9 cellular contexts compared by ENCODE assay signal in the genomic region with DNA sequence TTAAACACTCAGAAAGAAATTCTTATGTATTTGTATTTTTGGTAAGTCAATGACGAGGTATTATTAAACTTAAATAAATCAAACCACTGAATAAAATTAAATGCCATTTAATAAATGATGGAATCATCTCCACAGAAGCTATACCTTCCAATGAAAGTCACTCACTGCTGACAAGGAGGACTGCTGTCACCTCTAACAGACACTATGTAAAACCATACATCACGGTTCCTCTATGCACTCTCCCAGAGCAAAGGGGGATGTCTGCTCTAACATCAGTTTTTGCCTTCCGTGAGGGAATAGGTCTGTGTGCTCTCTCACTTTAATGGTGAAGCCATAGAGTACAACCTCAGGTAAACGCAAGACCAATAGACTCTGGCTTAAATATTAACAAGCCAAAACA.
DNase-seq lines count a peak whose midpoint lies in the region; ATAC-seq, FAIRE-seq and TF ChIP-seq lines count a peak whose summit lies in the region.
"Had no signal": no experiment of that assay in that cellular context is flagged by ENCODE, and none has a peak within 500 bp of the region (broad histone marks: within the 10 kb centered on the region; RNA-seq: fewer than 3 reads in every experiment).

No MANE protein-coding gene starts in this region.

- H3K27me3 ChIP-seq in CD4-positive, alpha-beta T cell (ENCODE audit: control insufficient read depth, insufficient read depth, low read length): no peaks in the 10 kb centered on the region

- H3K36me3 Mint-ChIP-seq in central memory CD8-positive, alpha-beta T cell (ENCODE audit: insufficient read depth): peaks cover 2% of the 10 kb centered on the region
- no peaks in the 10 kb centered on the region for H3K36me3 Mint-ChIP-seq in CD4-positive, alpha-beta T cell (ENCODE audit: low read depth)

- no peak for TF ChIP-seq POLR2A in GM12892 (IDR thresholded peaks at IDR 0.05; ENCODE audit: low read depth, low read length)

- H3K27me3 Mint-ChIP-seq in central memory CD8-positive, alpha-beta T cell: no peaks in the 10 kb centered on the region
- H3K27me3 Mint-ChIP-seq in CD4-positive, alpha-beta T cell: no peaks in the 10 kb centered on the region

- H3K27ac Mint-ChIP-seq in central memory CD8-positive, alpha-beta T cell (ENCODE audit: low read depth): peak overlapping the region; percentile 85
- H3K27ac Mint-ChIP-seq in CD4-positive, alpha-beta T cell: no peak overlapping the region

- FAIRE-seq in GM12892 (lab: Jason Lieb, UNC): peak; percentile 42
- FAIRE-seq in GM19239 (lab: Jason Lieb, UNC): peak; percentile 68

- no peak overlapping the region for H3K27ac ChIP-seq in OCI-LY7 (ENCODE audit: low read depth, low read length, poor library complexity, severe bottlenecking)
- H3K27ac ChIP-seq in CD4-positive, alpha-beta T cell (ENCODE audit: low read depth, low read length): no peak overlapping the region

- no peaks in the 10 kb centered on the region for H3K79me2 ChIP-seq in OCI-LY7 (ENCODE audit: insufficient read depth, low read depth, low read length)

- H2AFZ ChIP-seq in OCI-LY7 (ENCODE audit: low read length): no peak overlapping the region

- H3K36me3 ChIP-seq in OCI-LY7 (ENCODE audit: insufficient read depth, low read length): no peaks in the 10 kb centered on the region

- no TSS peak for BruUV-seq in OCI-LY7 (replicated peaks; lab: Mats Ljungman, UMichigan)

- no peak overlapping the region for H3K4me3 Mint-ChIP-seq in central memory CD8-positive, alpha-beta T cell
- H3K4me3 Mint-ChIP-seq in CD4-positive, alpha-beta T cell: no peak overlapping the region

- no peaks in the 10 kb centered on the region for H3K9me3 ChIP-seq in OCI-LY7 (ENCODE audit: low read length)
- H3K9me3 ChIP-seq in CD4-positive, alpha-beta T cell (ENCODE audit: control insufficient read depth, low read length): no peaks in the 10 kb centered on the region

- no peak for TF ChIP-seq CTCF in OCI-LY7 (conservative IDR thresholded peaks at IDR 0.05; ENCODE audit: low read length)
- no peak for TF ChIP-seq CTCF in CD4-positive, alpha-beta T cell (IDR thresholded peaks at IDR 0.05)

- DNase-seq in GM12892 (ENCODE audit: insufficient read length) (no peak), GM19239 (ENCODE audit: insufficient read length, low spot score) (peak; percentile 22), OCI-LY7 (ENCODE audit: low spot score) (no peak), HuH-7.5 (ENCODE audit: low spot score) (no peak), DMS114 treated with DMSO at 0.1 percent for 48 hours (lab: John Stamatoyannopoulos, UW; ENCODE audit: unreplicated experiment) (no peak)
- DNase-seq in central memory CD8-positive, alpha-beta T cell (ENCODE audit: low spot score in 2 of 2): no peak
- DNase-seq in CD4-positive, alpha-beta T cell: no peak
- DNase-seq: NCI-H446 had no signal

- H3K4me2 ChIP-seq in OCI-LY7 (ENCODE audit: low read length): no peak overlapping the region

- H3K9me3 Mint-ChIP-seq in central memory CD8-positive, alpha-beta T cell: no peaks in the 10 kb centered on the region
- H3K9me3 Mint-ChIP-seq in CD4-positive, alpha-beta T cell: no peaks in the 10 kb centered on the region

- no peaks in the 10 kb centered on the region for H3K9me2 ChIP-seq in OCI-LY7 (ENCODE audit: insufficient read depth, low read length)

- ATAC-seq in HG03095 (IDR thresholded peaks at IDR 0.05; ENCODE audit: unreplicated experiment): peak; percentile 21
- ATAC-seq in central memory CD8-positive, alpha-beta T cell (replicated peaks; ENCODE audit: extremely low read depth, poor library complexity, severe bottlenecking): no peak
- no peak for ATAC-seq in CD4-positive, alpha-beta T cell (ENCODE audit: poor library complexity)

- no peak overlapping the region for H3K4me3 ChIP-seq in OCI-LY7 (ENCODE audit: low read depth, low read length, poor library complexity, severe bottlenecking)

- H3K4me1 Mint-ChIP-seq in central memory CD8-positive, alpha-beta T cell: peaks cover 49% of the 10 kb centered on the region
- H3K4me1 Mint-ChIP-seq in CD4-positive, alpha-beta T cell (ENCODE audit: low read depth): peaks cover 46% of the 10 kb centered on the region

- POLR2A ChIA-PET in OCI-LY7 (lab: Charles Lee): no interaction called here
- POLR2A ChIA-PET in CD4-positive, alpha-beta T cell (lab: Charles Lee): no interaction called here

- H3K4me1 ChIP-seq in OCI-LY7 (ENCODE audit: insufficient read depth, low read length, poor library complexity, severe bottlenecking): peaks cover 7% of the 10 kb centered on the region

- CTCF ChIA-PET in OCI-LY7 (lab: Charles Lee; ENCODE audit: unreplicated experiment): no interaction called here
- CTCF ChIA-PET in CD4-positive, alpha-beta T cell (lab: Charles Lee): no interaction called here

- intact Hi-C loops in OCI-LY7 (cut with micrococcal nuclease; ENCODE audit: unreplicated experiment): loop anchor here (10.0 kb wide), 1 partner anchor 60 kb away; no protein-coding TSS in a partner anchor
- intact Hi-C loops in CD4-positive, alpha-beta T cell (cut with DNase I, micrococcal nuclease): no loop called here

- no peaks in the 10 kb centered on the region for H4K20me1 ChIP-seq in OCI-LY7 (ENCODE audit: insufficient read depth, low read length)
